8 cellular contexts compared by ENCODE assay signal in genomic region chr19:40716031-40716654, GRCh38. TPM values are rescaled to one million over a fixed set of nuclear protein-coding genes. Genes with fewer than 3 reads are reported as not detected.
DNase-seq lines count a peak whose midpoint lies in the region; ATAC-seq and TF ChIP-seq lines count a peak whose summit lies in the region.

No MANE protein-coding gene starts in this region.

- peak overlapping the region; percentile 96 for H2AK5ac ChIP-seq in mesenchymal stem cell (ENCODE audit: low read length, severe bottlenecking)

- H3K4ac ChIP-seq in mesenchymal stem cell (ENCODE audit: low read depth in 1 of 2, low read length in 2 of 2) = peak overlapping the region; percentile 70 to 92

- H3K4me2 ChIP-seq in mesenchymal stem cell (ENCODE audit: low read length, poor library complexity, severe bottlenecking) = peak overlapping the region; percentile 68

- H3K27me3 ChIP-seq in mesenchymal stem cell (ENCODE audit: control insufficient read depth in 1 of 2, insufficient read depth in 1 of 2, low read length in 2 of 2) = no peaks in the 10 kb centered on the region

- H3K9me3 ChIP-seq in mesenchymal stem cell (ENCODE audit: control insufficient read depth, low read length) = no peaks in the 10 kb centered on the region

- peak overlapping the region in 1 of 2 experiments; percentile 14 for H3K23ac ChIP-seq in mesenchymal stem cell (ENCODE audit: low read length in 2 of 2)

- H2AFZ ChIP-seq in mesenchymal stem cell (ENCODE audit: low read depth, low read length) = no peak overlapping the region

- H3K27ac ChIP-seq in VCaP (peak overlapping the region; percentile 94), mesenchymal stem cell (ENCODE audit: low read length, poor library complexity, severe bottlenecking) (peak overlapping the region; percentile 95)

- peak overlapping the region; percentile 98 for H3K9ac ChIP-seq in mesenchymal stem cell (ENCODE audit: low read length)

- peak overlapping the region; percentile 100 for H3K27ac Mint-ChIP-seq in chondrocyte (ENCODE audit: unreplicated experiment)

- TF ChIP-seq CTCF in VCaP (conservative IDR thresholded peaks at IDR 0.05) (no peak), chondrocyte (IDR thresholded peaks at IDR 0.05) (no peak)

- H4K91ac ChIP-seq in mesenchymal stem cell (ENCODE audit: low read length) = peak overlapping the region; percentile 79

- peaks cover 14% of the 10 kb centered on the region for H3K36me3 Mint-ChIP-seq in chondrocyte (ENCODE audit: low read depth)

- peaks cover 13% of the 10 kb centered on the region in 2 experiments for H3K36me3 ChIP-seq in mesenchymal stem cell (ENCODE audit: control insufficient read depth in 1 of 2, insufficient read depth in 2 of 2, low read depth in 1 of 2, low read length in 2 of 2)

- ATAC-seq in GM18511 (IDR thresholded peaks at IDR 0.05; ENCODE audit: unreplicated experiment) = no peak

- peaks cover 27% of the 10 kb centered on the region for H3K4me1 ChIP-seq in mesenchymal stem cell (ENCODE audit: control insufficient read depth, insufficient read depth, low read depth, low read length)

- peaks cover 10% of the 10 kb centered on the region for H3K79me1 ChIP-seq in mesenchymal stem cell (replicated peaks; ENCODE audit: low read length, poor library complexity, severe bottlenecking)

- peak overlapping the region; percentile 81 for H2BK5ac ChIP-seq in mesenchymal stem cell (ENCODE audit: low read depth, low read length, poor library complexity, severe bottlenecking)

- no peak overlapping the region for H3K14ac ChIP-seq in mesenchymal stem cell (ENCODE audit: low read length in 2 of 2)

- H3K4me3 ChIP-seq in mesenchymal stem cell (ENCODE audit: insufficient read depth in 1 of 2, low read depth in 1 of 2, low read length in 2 of 2) = peak overlapping the region; percentile 68 to 98

- peak overlapping the region; percentile 92 for H2BK15ac ChIP-seq in mesenchymal stem cell (ENCODE audit: low read depth, poor library complexity, severe bottlenecking)

- peak; percentile 71 for DNase-seq in activated gamma-delta T cell treated with Interleukin-2 at 50 U/mL for 16 hours
- no peak for DNase-seq in activated gamma-delta T cell (lab: John Stamatoyannopoulos, UW)
- no peak for DNase-seq in chondrocyte (ENCODE audit: low spot score)
- DNase-seq in mesenchymal stem cell = no peak
- DNase-seq in stimulated activated CD8-positive, alpha-beta memory T cell treated with anti-CD3 and anti-CD28 coated beads, Interleukin-2, amount 100 ng/mL, for 1 hour (ENCODE audit: low read depth in 2 of 2) = peak; percentile 42 to 61
- no peak for DNase-seq in Kasumi-1 (lab: John Stamatoyannopoulos, UW)

- H3K18ac ChIP-seq in mesenchymal stem cell (ENCODE audit: low read depth in 1 of 2, low read length in 2 of 2) = peak overlapping the region; percentile 78 to 84

- no peaks in the 10 kb centered on the region for H3K9me3 Mint-ChIP-seq in chondrocyte (ENCODE audit: low read depth)

- WGBS in mesenchymal stem cell = 1% methylated on average over 12 of the region's 12 CpGs

- H3K27me3 Mint-ChIP-seq in chondrocyte (ENCODE audit: low read depth) = no peaks in the 10 kb centered on the region

- H2BK12ac ChIP-seq in mesenchymal stem cell (ENCODE audit: low read length in 2 of 2) = peak overlapping the region; percentile 12 to 82

- H3K4me1 Mint-ChIP-seq in chondrocyte (ENCODE audit: low read depth) = peaks cover 48% of the 10 kb centered on the region

- H2BK120ac ChIP-seq in mesenchymal stem cell (ENCODE audit: low read depth, low read length) = peak overlapping the region; percentile 19

- H4K8ac ChIP-seq in mesenchymal stem cell (ENCODE audit: low read length) = peak overlapping the region; percentile 54

- peak overlapping the region; percentile 91 for H3K4me3 Mint-ChIP-seq in chondrocyte (ENCODE audit: unreplicated experiment)

RNA-seq across cellular contexts. Expression of gene COQ8B, which starts 0.5 kb away (rescaled TPM):
- 26.8 to 36.8 TPM (median 29.7 TPM) in 3 replicates for total RNA-seq in chondrocyte
- polyA plus RNA-seq in mesenchymal stem cell (2013, experiment 1 of 2) = 12.5 TPM
- polyA plus RNA-seq in mesenchymal stem cell (2013, experiment 2 of 2) = 12.4 TPM

RNA-seq across cellular contexts. Expression of gene ITPKC, which starts 0.8 kb away (rescaled TPM):
- 12.2 to 16.5 TPM (median 16.4 TPM) in 3 replicates for total RNA-seq in chondrocyte
- 8.5 TPM for polyA plus RNA-seq in mesenchymal stem cell (2013, experiment 1 of 2)
- polyA plus RNA-seq in mesenchymal stem cell (2013, experiment 2 of 2) = 8.0 TPM

RNA-seq across cellular contexts. Expression of gene NUMBL, which starts 25.7 kb away (rescaled TPM):
- total RNA-seq in chondrocyte = 104 to 121 TPM (median 117 TPM) in 3 replicates
- 35.4 TPM for polyA plus RNA-seq in mesenchymal stem cell (2013, experiment 1 of 2)
- 35.3 TPM for polyA plus RNA-seq in mesenchymal stem cell (2013, experiment 2 of 2)

RNA-seq across cellular contexts. Expression of gene ACTMAP, which starts 34.1 kb away (rescaled TPM):
- 7.4 to 11.3 TPM (median 10.4 TPM) in 3 replicates for total RNA-seq in chondrocyte
- 5.2 TPM for polyA plus RNA-seq in mesenchymal stem cell (2013, experiment 1 of 2)
- polyA plus RNA-seq in mesenchymal stem cell (2013, experiment 2 of 2) = 5.4 TPM

RNA-seq across cellular contexts. Expression of gene SNRPA, which starts 34.9 kb away (rescaled TPM):
- 34.9 to 64.6 TPM (median 37.0 TPM) in 3 replicates for total RNA-seq in chondrocyte
- 62.8 TPM for polyA plus RNA-seq in mesenchymal stem cell (2013, experiment 1 of 2)
- 61.8 TPM for polyA plus RNA-seq in mesenchymal stem cell (2013, experiment 2 of 2)

Comparison
In these comparisons a context has a peak if more than half of its experiments do, and no peak if none do; other contexts are left out.
1. DNase-seq: peak in activated gamma-delta T cell treated with Interleukin-2 at 50 U/mL for 16 hours (single experiment) and stimulated activated CD8-positive, alpha-beta memory T cell treated with anti-CD3 and anti-CD28 coated beads, Interleukin-2, amount 100 ng/mL, for 1 hour (2 of 2); none in activated gamma-delta T cell (single experiment), chondrocyte (single experiment), mesenchymal stem cell (single experiment) and Kasumi-1 (0 of 2).